8 cellular contexts compared by ENCODE assay signal in the genomic region with DNA sequence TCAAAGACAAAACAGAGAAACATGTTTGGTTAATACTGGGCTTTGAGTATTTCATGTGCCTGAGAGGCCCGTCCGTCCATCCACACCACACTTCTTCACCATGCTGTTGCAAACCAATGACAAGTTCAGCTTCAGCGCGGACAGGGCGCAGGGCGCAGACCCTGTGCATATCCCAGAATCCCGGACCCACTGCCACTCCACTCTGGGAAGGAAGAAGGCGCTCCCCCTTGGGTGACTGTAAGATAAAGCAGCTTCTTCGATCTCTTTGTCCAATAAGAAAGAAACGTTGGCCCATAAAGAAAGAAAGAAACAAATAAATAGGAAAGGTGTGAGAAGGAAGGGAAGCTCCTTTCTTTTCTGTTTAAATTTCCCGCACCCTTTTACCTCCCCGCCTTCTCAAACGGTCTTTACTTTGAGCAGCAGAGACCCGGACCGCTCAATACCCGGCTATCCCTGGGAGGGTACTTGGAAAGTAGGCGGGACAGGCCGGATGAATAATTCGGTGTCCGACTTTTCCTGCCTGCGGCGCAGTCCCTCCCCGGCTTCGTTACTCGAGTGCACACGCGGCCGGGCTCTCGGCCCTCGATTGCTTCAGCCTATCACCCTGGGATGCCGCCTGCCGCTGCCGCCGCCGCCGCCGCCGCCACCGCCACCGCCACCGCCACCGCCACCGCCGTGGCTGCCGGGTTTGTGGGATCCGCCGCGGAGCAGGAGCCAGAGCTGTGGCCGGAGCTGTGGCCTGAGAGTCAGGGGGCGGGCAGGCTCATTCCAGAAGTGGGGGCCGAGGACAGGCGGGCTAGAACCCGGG. TPM values are rescaled to one million over a fixed set of nuclear protein-coding genes. Genes with fewer than 3 reads are reported as not detected.
DNase-seq lines count a peak whose midpoint lies in the region; ATAC-seq and TF ChIP-seq lines count a peak whose summit lies in the region.

No MANE protein-coding gene starts in this region.

- POLR2A ChIA-PET in activated CD4-positive, alpha-beta T cell treated with anti-CD3 and anti-CD28 coated beads, Interleukin-2, amount 10 ng/mL, durations not matched to agents 7 days and 5 days (lab: Charles Lee), result no interaction called here

- H3K27ac Mint-ChIP-seq in activated CD4-positive, alpha-beta T cell treated with anti-CD3 and anti-CD28 coated beads, Interleukin-2, amount 10 ng/mL, durations not matched to agents 7 days and 5 days, result peak overlapping the region; percentile 46
- H3K27ac Mint-ChIP-seq in memory B cell, result no peak overlapping the region

- ATAC-seq in GM18870 (IDR thresholded peaks at IDR 0.05; ENCODE audit: unreplicated experiment), result peak; percentile 69
- peak; percentile 78 for ATAC-seq in HG03097 (IDR thresholded peaks at IDR 0.05; ENCODE audit: low FRiP score, unreplicated experiment)
- ATAC-seq in memory B cell (ENCODE audit: low read depth), result peak; percentile 73

- TF ChIP-seq CTCF in AG09319 (IDR thresholded peaks at IDR 0.05; ENCODE audit: low read depth, low read length), result peak; percentile 17

- H3K9me3 Mint-ChIP-seq in activated CD4-positive, alpha-beta T cell treated with anti-CD3 and anti-CD28 coated beads, Interleukin-2, amount 10 ng/mL, durations not matched to agents 7 days and 5 days, result peaks cover 3% of the 10 kb centered on the region
- H3K9me3 Mint-ChIP-seq in memory B cell, result no peaks in the 10 kb centered on the region

- H3K36me3 Mint-ChIP-seq in activated CD4-positive, alpha-beta T cell treated with anti-CD3 and anti-CD28 coated beads, Interleukin-2, amount 10 ng/mL, durations not matched to agents 7 days and 5 days (ENCODE audit: low read depth), result peaks cover 4% of the 10 kb centered on the region
- no peaks in the 10 kb centered on the region for H3K36me3 Mint-ChIP-seq in memory B cell

- peaks cover 45% of the 10 kb centered on the region for H3K27me3 Mint-ChIP-seq in activated CD4-positive, alpha-beta T cell treated with anti-CD3 and anti-CD28 coated beads, Interleukin-2, amount 10 ng/mL, durations not matched to agents 7 days and 5 days
- peaks cover 25% of the 10 kb centered on the region for H3K27me3 Mint-ChIP-seq in memory B cell

- peaks cover 10% of the 10 kb centered on the region for H3K4me1 Mint-ChIP-seq in activated CD4-positive, alpha-beta T cell treated with anti-CD3 and anti-CD28 coated beads, Interleukin-2, amount 10 ng/mL, durations not matched to agents 7 days and 5 days
- H3K4me1 Mint-ChIP-seq in memory B cell, result peaks cover 13% of the 10 kb centered on the region

- H3K4me3 Mint-ChIP-seq in activated CD4-positive, alpha-beta T cell treated with anti-CD3 and anti-CD28 coated beads, Interleukin-2, amount 10 ng/mL, durations not matched to agents 7 days and 5 days, result peak overlapping the region; percentile 34
- peak overlapping the region; percentile 86 for H3K4me3 Mint-ChIP-seq in memory B cell

- peak; percentile 91 for DNase-seq in AG09319 (ENCODE audit: extremely low read depth, low read depth)
- DNase-seq in NCI-H2196 (lab: John Stamatoyannopoulos, UW; ENCODE audit: unreplicated experiment), result peak; percentile 73
- DNase-seq in activated CD4-positive, alpha-beta T cell treated with anti-CD3 and anti-CD28 coated beads, Interleukin-2, amount 10 ng/mL, durations not matched to agents 7 days and 5 days, result peak; percentile 18
- peak; percentile 98 for DNase-seq in epidermal melanocyte (ENCODE audit: insufficient read length, low spot score)
- DNase-seq in memory B cell (ENCODE audit: low spot score in 2 of 2), result peak; percentile 20 to 49
- peak; percentile 5 for DNase-seq in stimulated activated CD8-positive, alpha-beta memory T cell treated with anti-CD3 and anti-CD28 coated beads, Interleukin-12 subunit alpha, Interleukin-12 subunit beta, amount 100 ng/mL, for 24 hours (ENCODE audit: extremely low read depth)

- CTCF ChIA-PET in activated CD4-positive, alpha-beta T cell treated with anti-CD3 and anti-CD28 coated beads, Interleukin-2, amount 10 ng/mL, durations not matched to agents 7 days and 5 days (lab: Charles Lee), result no interaction called here

RNA-seq across cellular contexts. Expression of a gene that starts 0.6 kb away (rescaled TPM):
- total RNA-seq in activated CD4-positive, alpha-beta T cell treated with anti-CD3 and anti-CD28 coated beads, Interleukin-2, amount 10 ng/mL, durations not matched to agents 7 days and 5 days, result not detected

Comparison
In these comparisons a context has a peak if more than half of its experiments do, and no peak if none do; other contexts are left out.
1. Peak in every context shown above with its lines: DNase-seq and ATAC-seq.
2. DNase-seq: peak in every context shown above with its lines; median percentile 98 in epidermal melanocyte; 91 in AG09319; 73 in NCI-H2196; 34 in memory B cell; 18 in activated CD4-positive, alpha-beta T cell treated with anti-CD3 and anti-CD28 coated beads, Interleukin-2, amount 10 ng/mL, durations not matched to agents 7 days and 5 days; 5 in stimulated activated CD8-positive, alpha-beta memory T cell treated with anti-CD3 and anti-CD28 coated beads, Interleukin-12 subunit alpha, Interleukin-12 subunit beta, amount 100 ng/mL, for 24 hours.